ENCODE assay signal across 1 cellular context in genomic region chr5:154741415-154741814, GRCh38.
TF ChIP-seq lines count a peak whose summit lies in the region.

No MANE protein-coding gene starts in this region.

TF ChIP-seq in GM23338, 12 proteins besides CTCF, POLR2A, EP300 and RAD21 (continued from another document):
- TF ChIP-seq ZNF462 (CRISPR knock-in tag; IDR thresholded peaks at IDR 0.05), result no peak
- no peak for TF ChIP-seq EZH2phosphoT487 (IDR thresholded peaks at IDR 0.05; ENCODE audit: unreplicated experiment)
- no peak for TF ChIP-seq NANOG (IDR thresholded peaks at IDR 0.05; ENCODE audit: borderline replicate concordance)
- TF ChIP-seq JUNB (IDR thresholded peaks at IDR 0.05; ENCODE audit: unreplicated experiment), result no peak
- no peak for TF ChIP-seq ETS1 (IDR thresholded peaks at IDR 0.05)
- no peak for TF ChIP-seq REST (IDR thresholded peaks at IDR 0.05; ENCODE audit: unreplicated experiment)
- no peak for TF ChIP-seq STAT1 (IDR thresholded peaks at IDR 0.05; ENCODE audit: unreplicated experiment)
- TF ChIP-seq ZNF331 (CRISPR knock-in tag; IDR thresholded peaks at IDR 0.05; ENCODE audit: low read depth), result no peak
